Comparison of ENCODE assay signal across 1 cellular context in the genomic region with DNA sequence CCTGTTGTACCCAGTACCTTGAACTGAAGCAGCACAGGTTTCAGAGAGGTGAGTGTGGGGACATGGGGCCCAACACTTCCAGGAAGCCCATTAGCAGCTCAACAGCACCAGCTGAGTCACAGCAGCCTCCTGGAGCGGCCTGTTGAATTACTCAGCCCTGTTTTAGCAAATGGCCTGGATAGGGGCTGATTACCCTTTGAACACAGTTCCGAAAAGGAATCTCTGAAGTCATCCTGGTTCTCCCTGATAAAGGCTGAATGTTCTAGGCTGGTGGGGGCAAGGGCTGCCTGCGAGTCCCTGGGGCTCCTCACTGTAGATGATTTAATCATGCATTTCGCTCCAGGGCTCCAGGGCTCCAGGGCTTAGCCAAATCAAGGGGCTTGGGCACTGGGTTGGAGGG.
A peak's percentile ranks its signal among the peaks of the same experiment; 100 is the strongest.
TF ChIP-seq lines count a peak whose summit lies in the region.

No MANE protein-coding gene starts in this region.

TF ChIP-seq in K562, 482 proteins besides CTCF, POLR2A, EP300 and RAD21 (continued from another document and continues in another):
- TF ChIP-seq, protein P1, sequence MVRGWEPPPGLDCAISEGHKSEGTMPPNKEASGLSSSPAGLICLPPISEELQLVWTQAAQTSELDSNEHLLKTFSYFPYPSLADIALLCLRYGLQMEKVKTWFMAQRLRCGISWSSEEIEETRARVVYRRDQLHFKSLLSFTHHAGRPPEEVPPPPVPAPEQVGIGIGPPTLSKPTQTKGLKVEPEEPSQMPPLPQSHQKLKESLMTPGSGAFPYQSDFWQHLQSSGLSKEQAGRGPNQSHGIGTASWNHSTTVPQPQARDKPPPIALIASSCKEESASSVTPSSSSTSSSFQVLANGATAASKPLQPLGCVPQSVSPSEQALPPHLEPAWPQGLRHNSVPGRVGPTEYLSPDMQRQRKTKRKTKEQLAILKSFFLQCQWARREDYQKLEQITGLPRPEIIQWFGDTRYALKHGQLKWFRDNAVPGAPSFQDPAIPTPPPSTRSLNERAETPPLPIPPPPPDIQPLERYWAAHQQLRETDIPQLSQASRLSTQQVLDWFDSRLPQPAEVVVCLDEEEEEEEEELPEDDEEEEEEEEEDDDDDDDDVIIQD (CRISPR knock-in tag; IDR thresholded peaks at IDR 0.05): no peak
- TF ChIP-seq ZNF124 (CRISPR knock-in tag; IDR thresholded peaks at IDR 0.05): no peak
- TF ChIP-seq CREB1 (IDR thresholded peaks at IDR 0.05): no peak; the same call in 1 of the 2 replicates
- no peak for TF ChIP-seq CREB1 (CRISPR knock-in tag; IDR thresholded peaks at IDR 0.05)
- TF ChIP-seq, protein P2, sequence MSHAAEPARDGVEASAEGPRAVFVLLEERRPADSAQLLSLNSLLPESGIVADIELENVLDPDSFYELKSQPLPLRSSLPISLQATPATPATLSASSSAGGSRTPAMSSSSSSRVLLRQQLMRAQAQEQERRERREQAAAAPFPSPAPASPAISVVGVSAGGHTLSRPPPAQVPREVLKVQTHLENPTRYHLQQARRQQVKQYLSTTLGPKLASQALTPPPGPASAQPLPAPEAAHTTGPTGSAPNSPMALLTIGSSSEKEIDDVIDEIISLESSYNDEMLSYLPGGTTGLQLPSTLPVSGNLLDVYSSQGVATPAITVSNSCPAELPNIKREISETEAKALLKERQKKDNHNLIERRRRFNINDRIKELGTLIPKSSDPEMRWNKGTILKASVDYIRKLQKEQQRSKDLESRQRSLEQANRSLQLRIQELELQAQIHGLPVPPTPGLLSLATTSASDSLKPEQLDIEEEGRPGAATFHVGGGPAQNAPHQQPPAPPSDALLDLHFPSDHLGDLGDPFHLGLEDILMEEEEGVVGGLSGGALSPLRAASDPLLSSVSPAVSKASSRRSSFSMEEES (CRISPR knock-in tag; IDR thresholded peaks at IDR 0.05): no peak
- TF ChIP-seq SMARCA4 (IDR thresholded peaks at IDR 0.05): peak; percentile 91
- no peak for TF ChIP-seq PRPF4 (IDR thresholded peaks at IDR 0.05; ENCODE audit: insufficient read depth, low read depth, low read length, poor library complexity, severe bottlenecking)
- TF ChIP-seq RHOXF2B (CRISPR knock-in tag; conservative IDR thresholded peaks at IDR 0.05): no peak
- no peak for TF ChIP-seq HNRNPUL1 (IDR thresholded peaks at IDR 0.05; ENCODE audit: low read length)
- TF ChIP-seq, protein P3, sequence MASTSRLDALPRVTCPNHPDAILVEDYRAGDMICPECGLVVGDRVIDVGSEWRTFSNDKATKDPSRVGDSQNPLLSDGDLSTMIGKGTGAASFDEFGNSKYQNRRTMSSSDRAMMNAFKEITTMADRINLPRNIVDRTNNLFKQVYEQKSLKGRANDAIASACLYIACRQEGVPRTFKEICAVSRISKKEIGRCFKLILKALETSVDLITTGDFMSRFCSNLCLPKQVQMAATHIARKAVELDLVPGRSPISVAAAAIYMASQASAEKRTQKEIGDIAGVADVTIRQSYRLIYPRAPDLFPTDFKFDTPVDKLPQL (IDR thresholded peaks at IDR 0.05; ENCODE audit: extremely low read depth, insufficient read length): no peak
- TF ChIP-seq GTF2E2 (tag; IDR thresholded peaks at IDR 0.05): no peak
- TF ChIP-seq LEF1 (IDR thresholded peaks at IDR 0.05): peak; percentile 78; the same call in 1 of the 2 replicates
- TF ChIP-seq KLF13 (tag; IDR thresholded peaks at IDR 0.05; ENCODE audit: borderline replicate concordance, low read depth): no peak
- no peak for TF ChIP-seq MCM5 (IDR thresholded peaks at IDR 0.05; ENCODE audit: low read depth)
- TF ChIP-seq HDGF (IDR thresholded peaks at IDR 0.05): no peak
- no peak for TF ChIP-seq ZNF766 (CRISPR knock-in tag; conservative IDR thresholded peaks at IDR 0.05)
- peak; percentile 24 to 37; a peak in 2 of 4 replicates for TF ChIP-seq TBL1XR1 (IDR thresholded peaks at IDR 0.05; ENCODE audit: low read length in 2 of 2)
- no peak for TF ChIP-seq ETV5 (CRISPR knock-in tag; IDR thresholded peaks at IDR 0.05; ENCODE audit: low read depth)
- no peak for TF ChIP-seq RBM39 (optimal IDR thresholded peaks at IDR 0.05; ENCODE audit: low read depth, low read length)
- no peak for TF ChIP-seq NCOA2 (IDR thresholded peaks at IDR 0.05; ENCODE audit: partially characterized antibody in 2 of 2)
- TF ChIP-seq, protein P4, sequence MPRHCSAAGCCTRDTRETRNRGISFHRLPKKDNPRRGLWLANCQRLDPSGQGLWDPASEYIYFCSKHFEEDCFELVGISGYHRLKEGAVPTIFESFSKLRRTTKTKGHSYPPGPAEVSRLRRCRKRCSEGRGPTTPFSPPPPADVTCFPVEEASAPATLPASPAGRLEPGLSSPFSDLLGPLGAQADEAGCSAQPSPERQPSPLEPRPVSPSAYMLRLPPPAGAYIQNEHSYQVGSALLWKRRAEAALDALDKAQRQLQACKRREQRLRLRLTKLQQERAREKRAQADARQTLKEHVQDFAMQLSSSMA (CRISPR knock-in tag; IDR thresholded peaks at IDR 0.05): no peak
- peak; percentile 61; the same call in 1 of the 2 replicates for TF ChIP-seq XRCC5 (IDR thresholded peaks at IDR 0.05; ENCODE audit: low read depth, low read length)
- TF ChIP-seq, protein P5, sequence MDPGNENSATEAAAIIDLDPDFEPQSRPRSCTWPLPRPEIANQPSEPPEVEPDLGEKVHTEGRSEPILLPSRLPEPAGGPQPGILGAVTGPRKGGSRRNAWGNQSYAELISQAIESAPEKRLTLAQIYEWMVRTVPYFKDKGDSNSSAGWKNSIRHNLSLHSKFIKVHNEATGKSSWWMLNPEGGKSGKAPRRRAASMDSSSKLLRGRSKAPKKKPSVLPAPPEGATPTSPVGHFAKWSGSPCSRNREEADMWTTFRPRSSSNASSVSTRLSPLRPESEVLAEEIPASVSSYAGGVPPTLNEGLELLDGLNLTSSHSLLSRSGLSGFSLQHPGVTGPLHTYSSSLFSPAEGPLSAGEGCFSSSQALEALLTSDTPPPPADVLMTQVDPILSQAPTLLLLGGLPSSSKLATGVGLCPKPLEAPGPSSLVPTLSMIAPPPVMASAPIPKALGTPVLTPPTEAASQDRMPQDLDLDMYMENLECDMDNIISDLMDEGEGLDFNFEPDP (CRISPR knock-in tag; IDR thresholded peaks at IDR 0.05): no peak
- TF ChIP-seq, protein P6, sequence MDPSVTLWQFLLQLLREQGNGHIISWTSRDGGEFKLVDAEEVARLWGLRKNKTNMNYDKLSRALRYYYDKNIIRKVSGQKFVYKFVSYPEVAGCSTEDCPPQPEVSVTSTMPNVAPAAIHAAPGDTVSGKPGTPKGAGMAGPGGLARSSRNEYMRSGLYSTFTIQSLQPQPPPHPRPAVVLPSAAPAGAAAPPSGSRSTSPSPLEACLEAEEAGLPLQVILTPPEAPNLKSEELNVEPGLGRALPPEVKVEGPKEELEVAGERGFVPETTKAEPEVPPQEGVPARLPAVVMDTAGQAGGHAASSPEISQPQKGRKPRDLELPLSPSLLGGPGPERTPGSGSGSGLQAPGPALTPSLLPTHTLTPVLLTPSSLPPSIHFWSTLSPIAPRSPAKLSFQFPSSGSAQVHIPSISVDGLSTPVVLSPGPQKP (CRISPR knock-in tag; IDR thresholded peaks at IDR 0.05): no peak
- TF ChIP-seq NFE2 (IDR thresholded peaks at IDR 0.05; ENCODE audit: low read depth): peak; percentile 80
- TF ChIP-seq, protein P7, sequence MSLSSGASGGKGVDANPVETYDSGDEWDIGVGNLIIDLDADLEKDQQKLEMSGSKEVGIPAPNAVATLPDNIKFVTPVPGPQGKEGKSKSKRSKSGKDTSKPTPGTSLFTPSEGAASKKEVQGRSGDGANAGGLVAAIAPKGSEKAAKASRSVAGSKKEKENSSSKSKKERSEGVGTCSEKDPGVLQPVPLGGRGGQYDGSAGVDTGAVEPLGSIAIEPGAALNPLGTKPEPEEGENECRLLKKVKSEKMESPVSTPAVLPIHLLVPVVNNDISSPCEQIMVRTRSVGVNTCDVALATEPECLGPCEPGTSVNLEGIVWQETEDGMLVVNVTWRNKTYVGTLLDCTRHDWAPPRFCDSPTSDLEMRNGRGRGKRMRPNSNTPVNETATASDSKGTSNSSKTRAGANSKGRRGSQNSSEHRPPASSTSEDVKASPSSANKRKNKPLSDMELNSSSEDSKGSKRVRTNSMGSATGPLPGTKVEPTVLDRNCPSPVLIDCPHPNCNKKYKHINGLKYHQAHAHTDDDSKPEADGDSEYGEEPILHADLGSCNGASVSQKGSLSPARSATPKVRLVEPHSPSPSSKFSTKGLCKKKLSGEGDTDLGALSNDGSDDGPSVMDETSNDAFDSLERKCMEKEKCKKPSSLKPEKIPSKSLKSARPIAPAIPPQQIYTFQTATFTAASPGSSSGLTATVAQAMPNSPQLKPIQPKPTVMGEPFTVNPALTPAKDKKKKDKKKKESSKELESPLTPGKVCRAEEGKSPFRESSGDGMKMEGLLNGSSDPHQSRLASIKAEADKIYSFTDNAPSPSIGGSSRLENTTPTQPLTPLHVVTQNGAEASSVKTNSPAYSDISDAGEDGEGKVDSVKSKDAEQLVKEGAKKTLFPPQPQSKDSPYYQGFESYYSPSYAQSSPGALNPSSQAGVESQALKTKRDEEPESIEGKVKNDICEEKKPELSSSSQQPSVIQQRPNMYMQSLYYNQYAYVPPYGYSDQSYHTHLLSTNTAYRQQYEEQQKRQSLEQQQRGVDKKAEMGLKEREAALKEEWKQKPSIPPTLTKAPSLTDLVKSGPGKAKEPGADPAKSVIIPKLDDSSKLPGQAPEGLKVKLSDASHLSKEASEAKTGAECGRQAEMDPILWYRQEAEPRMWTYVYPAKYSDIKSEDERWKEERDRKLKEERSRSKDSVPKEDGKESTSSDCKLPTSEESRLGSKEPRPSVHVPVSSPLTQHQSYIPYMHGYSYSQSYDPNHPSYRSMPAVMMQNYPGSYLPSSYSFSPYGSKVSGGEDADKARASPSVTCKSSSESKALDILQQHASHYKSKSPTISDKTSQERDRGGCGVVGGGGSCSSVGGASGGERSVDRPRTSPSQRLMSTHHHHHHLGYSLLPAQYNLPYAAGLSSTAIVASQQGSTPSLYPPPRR (CRISPR knock-in tag; IDR thresholded peaks at IDR 0.05; ENCODE audit: borderline replicate concordance): no peak
- no peak for TF ChIP-seq NFXL1 (CRISPR knock-in tag; IDR thresholded peaks at IDR 0.05)
- TF ChIP-seq, protein P8, sequence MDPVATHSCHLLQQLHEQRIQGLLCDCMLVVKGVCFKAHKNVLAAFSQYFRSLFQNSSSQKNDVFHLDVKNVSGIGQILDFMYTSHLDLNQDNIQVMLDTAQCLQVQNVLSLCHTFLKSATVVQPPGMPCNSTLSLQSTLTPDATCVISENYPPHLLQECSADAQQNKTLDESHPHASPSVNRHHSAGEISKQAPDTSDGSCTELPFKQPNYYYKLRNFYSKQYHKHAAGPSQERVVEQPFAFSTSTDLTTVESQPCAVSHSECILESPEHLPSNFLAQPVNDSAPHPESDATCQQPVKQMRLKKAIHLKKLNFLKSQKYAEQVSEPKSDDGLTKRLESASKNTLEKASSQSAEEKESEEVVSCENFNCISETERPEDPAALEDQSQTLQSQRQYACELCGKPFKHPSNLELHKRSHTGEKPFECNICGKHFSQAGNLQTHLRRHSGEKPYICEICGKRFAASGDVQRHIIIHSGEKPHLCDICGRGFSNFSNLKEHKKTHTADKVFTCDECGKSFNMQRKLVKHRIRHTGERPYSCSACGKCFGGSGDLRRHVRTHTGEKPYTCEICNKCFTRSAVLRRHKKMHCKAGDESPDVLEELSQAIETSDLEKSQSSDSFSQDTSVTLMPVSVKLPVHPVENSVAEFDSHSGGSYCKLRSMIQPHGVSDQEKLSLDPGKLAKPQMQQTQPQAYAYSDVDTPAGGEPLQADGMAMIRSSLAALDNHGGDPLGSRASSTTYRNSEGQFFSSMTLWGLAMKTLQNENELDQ (CRISPR knock-in tag; IDR thresholded peaks at IDR 0.05; ENCODE audit: borderline replicate concordance): no peak
- TF ChIP-seq, protein P9, sequence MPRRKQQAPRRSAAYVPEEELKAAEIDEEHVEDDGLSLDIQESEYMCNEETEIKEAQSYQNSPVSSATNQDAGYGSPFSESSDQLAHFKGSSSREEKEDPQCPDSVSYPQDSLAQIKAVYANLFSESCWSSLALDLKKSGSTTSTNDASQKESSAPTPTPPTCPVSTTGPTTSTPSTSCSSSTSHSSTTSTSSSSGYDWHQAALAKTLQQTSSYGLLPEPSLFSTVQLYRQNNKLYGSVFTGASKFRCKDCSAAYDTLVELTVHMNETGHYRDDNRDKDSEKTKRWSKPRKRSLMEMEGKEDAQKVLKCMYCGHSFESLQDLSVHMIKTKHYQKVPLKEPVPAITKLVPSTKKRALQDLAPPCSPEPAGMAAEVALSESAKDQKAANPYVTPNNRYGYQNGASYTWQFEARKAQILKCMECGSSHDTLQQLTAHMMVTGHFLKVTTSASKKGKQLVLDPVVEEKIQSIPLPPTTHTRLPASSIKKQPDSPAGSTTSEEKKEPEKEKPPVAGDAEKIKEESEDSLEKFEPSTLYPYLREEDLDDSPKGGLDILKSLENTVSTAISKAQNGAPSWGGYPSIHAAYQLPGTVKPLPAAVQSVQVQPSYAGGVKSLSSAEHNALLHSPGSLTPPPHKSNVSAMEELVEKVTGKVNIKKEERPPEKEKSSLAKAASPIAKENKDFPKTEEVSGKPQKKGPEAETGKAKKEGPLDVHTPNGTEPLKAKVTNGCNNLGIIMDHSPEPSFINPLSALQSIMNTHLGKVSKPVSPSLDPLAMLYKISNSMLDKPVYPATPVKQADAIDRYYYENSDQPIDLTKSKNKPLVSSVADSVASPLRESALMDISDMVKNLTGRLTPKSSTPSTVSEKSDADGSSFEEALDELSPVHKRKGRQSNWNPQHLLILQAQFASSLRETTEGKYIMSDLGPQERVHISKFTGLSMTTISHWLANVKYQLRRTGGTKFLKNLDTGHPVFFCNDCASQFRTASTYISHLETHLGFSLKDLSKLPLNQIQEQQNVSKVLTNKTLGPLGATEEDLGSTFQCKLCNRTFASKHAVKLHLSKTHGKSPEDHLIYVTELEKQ (CRISPR knock-in tag; IDR thresholded peaks at IDR 0.05): no peak
- TF ChIP-seq BRF1 (IDR thresholded peaks at IDR 0.05; ENCODE audit: borderline replicate concordance, extremely low read depth, insufficient read length): no peak
- TF ChIP-seq RBM34 (IDR thresholded peaks at IDR 0.05; ENCODE audit: borderline replicate concordance, insufficient read depth, low read length): no peak
- peak; percentile 91 to 92 for TF ChIP-seq KDM1A (IDR thresholded peaks at IDR 0.05)
- TF ChIP-seq MYC (IDR thresholded peaks at IDR 0.05; ENCODE audit: low read depth, low read length): no peak
- no peak for TF ChIP-seq MYC (CRISPR knock-in tag; IDR thresholded peaks at IDR 0.05; ENCODE audit: borderline replicate concordance, low read depth)
- TF ChIP-seq GATA2 (CRISPR knock-in tag; IDR thresholded peaks at IDR 0.05): no peak
- TF ChIP-seq, protein P10, sequence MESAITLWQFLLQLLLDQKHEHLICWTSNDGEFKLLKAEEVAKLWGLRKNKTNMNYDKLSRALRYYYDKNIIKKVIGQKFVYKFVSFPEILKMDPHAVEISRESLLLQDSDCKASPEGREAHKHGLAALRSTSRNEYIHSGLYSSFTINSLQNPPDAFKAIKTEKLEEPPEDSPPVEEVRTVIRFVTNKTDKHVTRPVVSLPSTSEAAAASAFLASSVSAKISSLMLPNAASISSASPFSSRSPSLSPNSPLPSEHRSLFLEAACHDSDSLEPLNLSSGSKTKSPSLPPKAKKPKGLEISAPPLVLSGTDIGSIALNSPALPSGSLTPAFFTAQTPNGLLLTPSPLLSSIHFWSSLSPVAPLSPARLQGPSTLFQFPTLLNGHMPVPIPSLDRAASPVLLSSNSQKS (CRISPR knock-in tag; IDR thresholded peaks at IDR 0.05): no peak
- TF ChIP-seq ZNF586 (CRISPR knock-in tag; conservative IDR thresholded peaks at IDR 0.05): no peak
